ENCODE assay signal across 15 cellular contexts in the genomic region with DNA sequence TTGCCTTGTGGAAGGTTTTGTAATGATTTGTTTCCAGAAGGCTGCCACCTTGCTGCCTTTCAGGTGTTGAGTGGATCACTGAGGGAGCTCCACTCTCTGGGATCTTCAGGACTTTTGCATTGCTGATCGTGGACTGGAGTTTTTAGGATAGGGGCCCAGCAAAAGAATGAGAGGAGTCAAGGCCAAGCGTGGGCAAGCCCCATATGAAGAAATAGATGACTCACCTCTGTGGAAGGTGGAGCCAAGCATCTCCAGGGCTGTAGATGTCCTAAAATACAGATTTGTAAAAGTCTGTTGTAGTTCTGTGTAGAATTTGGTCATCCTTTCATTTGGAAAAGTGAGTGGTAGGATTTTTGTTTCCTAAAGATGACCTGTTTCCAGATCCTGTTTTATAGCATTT.
DNase-seq lines count a peak whose midpoint lies in the region; ATAC-seq and TF ChIP-seq lines count a peak whose summit lies in the region.
"Had no signal": no experiment of that assay in that cellular context is flagged by ENCODE, and none has a peak within 500 bp of the region (broad histone marks: within the 10 kb centered on the region; RNA-seq: fewer than 3 reads in every experiment).

No MANE protein-coding gene starts in this region.

- POLR2A ChIA-PET in activated CD8-positive, alpha-beta T cell treated with anti-CD3 and anti-CD28 coated beads for 36 hours (lab: Charles Lee) = no interaction called here
- POLR2A ChIA-PET in activated CD8-positive, alpha-beta T cell treated with anti-CD3 and anti-CD28 coated beads, Interleukin-2, amount 10 ng/mL, durations not matched to agents 7 days and 5 days (lab: Charles Lee) = no interaction called here
- POLR2A ChIA-PET in RWPE1 (lab: Yijun Ruan, JAX; ENCODE audit: low non-redundant PET) = no interaction called here

- H3K27me3 Mint-ChIP-seq in activated CD8-positive, alpha-beta T cell treated with anti-CD3 and anti-CD28 coated beads for 36 hours = no peaks in the 10 kb centered on the region
- no peaks in the 10 kb centered on the region for H3K27me3 Mint-ChIP-seq in activated CD8-positive, alpha-beta T cell treated with anti-CD3 and anti-CD28 coated beads, Interleukin-2, amount 10 ng/mL, durations not matched to agents 7 days and 5 days (ENCODE audit: low read depth)
- H3K27me3 Mint-ChIP-seq: activated T-cell treated with anti-CD3 and anti-CD28 coated beads, Interleukin-2, amount 50 U/mL, for 24 hours; naive B cell had no signal

- H3K27ac Mint-ChIP-seq in activated CD8-positive, alpha-beta T cell treated with anti-CD3 and anti-CD28 coated beads for 36 hours = no peak overlapping the region
- H3K27ac Mint-ChIP-seq in activated CD8-positive, alpha-beta T cell treated with anti-CD3 and anti-CD28 coated beads, Interleukin-2, amount 10 ng/mL, durations not matched to agents 7 days and 5 days = no peak overlapping the region
- H3K27ac Mint-ChIP-seq: activated T-cell treated with anti-CD3 and anti-CD28 coated beads, Interleukin-2, amount 50 U/mL, for 24 hours; immature natural killer cell had no signal

- no peak for TF ChIP-seq CTCF in activated CD8-positive, alpha-beta T cell treated with anti-CD3 and anti-CD28 coated beads for 36 hours (IDR thresholded peaks at IDR 0.05)
- TF ChIP-seq CTCF in RWPE1 (conservative IDR thresholded peaks at IDR 0.05; ENCODE audit: low read depth) = no peak

- peak; percentile 4 for DNase-seq in activated CD8-positive, alpha-beta T cell treated with anti-CD3 and anti-CD28 coated beads for 36 hours
- no peak for DNase-seq in activated CD8-positive, alpha-beta T cell treated with anti-CD3 and anti-CD28 coated beads, Interleukin-2, amount 10 ng/mL, durations not matched to agents 7 days and 5 days
- DNase-seq in RWPE1 (ENCODE audit: low spot score) = peak; percentile 80
- DNase-seq in fibroblast of peridontal ligament (ENCODE audit: extremely low read depth) = peak; percentile 78
- DNase-seq in activated CD8-positive, alpha-beta memory T cell treated with anti-CD3 and anti-CD28 coated beads for 24 hours = no peak
- DNase-seq in activated effector memory CD4-positive, alpha-beta T cell treated with anti-CD3 and anti-CD28 coated beads, Interleukin-2, amount 50 U/mL, for 16 hours = no peak
- no peak for DNase-seq in activated CD4-positive, alpha-beta T cell treated with anti-CD3 and anti-CD28 coated beads for 4 hours
- DNase-seq: 8988T; activated T-cell treated with anti-CD3 and anti-CD28 coated beads, Interleukin-2, amount 50 U/mL, for 24 hours; DMS53; immature natural killer cell; naive B cell; Peyer's patch had no signal

- H3K9me3 Mint-ChIP-seq in activated CD8-positive, alpha-beta T cell treated with anti-CD3 and anti-CD28 coated beads for 36 hours = peaks cover 11% of the 10 kb centered on the region
- H3K9me3 Mint-ChIP-seq in activated CD8-positive, alpha-beta T cell treated with anti-CD3 and anti-CD28 coated beads, Interleukin-2, amount 10 ng/mL, durations not matched to agents 7 days and 5 days (ENCODE audit: insufficient read depth) = no peaks in the 10 kb centered on the region

- no peak overlapping the region for H3K4me3 Mint-ChIP-seq in activated CD8-positive, alpha-beta T cell treated with anti-CD3 and anti-CD28 coated beads for 36 hours
- H3K4me3 Mint-ChIP-seq in activated CD8-positive, alpha-beta T cell treated with anti-CD3 and anti-CD28 coated beads, Interleukin-2, amount 10 ng/mL, durations not matched to agents 7 days and 5 days = no peak overlapping the region
- H3K4me3 Mint-ChIP-seq: activated T-cell treated with anti-CD3 and anti-CD28 coated beads, Interleukin-2, amount 50 U/mL, for 24 hours; immature natural killer cell; naive B cell had no signal

- peak overlapping the region; percentile 68 for H3K27ac ChIP-seq in RWPE1
- H3K27ac ChIP-seq: Peyer's patch, thoracic aorta had no signal

- no peak for ATAC-seq in activated CD8-positive, alpha-beta T cell treated with anti-CD3 and anti-CD28 coated beads for 36 hours
- ATAC-seq in activated CD8-positive, alpha-beta T cell treated with anti-CD3 and anti-CD28 coated beads, Interleukin-2, amount 10 ng/mL, durations not matched to agents 7 days and 5 days = no peak
- no peak for ATAC-seq in HG03565 (IDR thresholded peaks at IDR 0.05; ENCODE audit: unreplicated experiment)

- peaks cover 3% of the 10 kb centered on the region for H3K4me1 Mint-ChIP-seq in activated CD8-positive, alpha-beta T cell treated with anti-CD3 and anti-CD28 coated beads for 36 hours (ENCODE audit: low read depth)
- peaks cover 6% of the 10 kb centered on the region for H3K4me1 Mint-ChIP-seq in activated CD8-positive, alpha-beta T cell treated with anti-CD3 and anti-CD28 coated beads, Interleukin-2, amount 10 ng/mL, durations not matched to agents 7 days and 5 days (ENCODE audit: low read depth)

- CTCF ChIA-PET in activated CD8-positive, alpha-beta T cell treated with anti-CD3 and anti-CD28 coated beads for 36 hours (lab: Charles Lee) = interaction anchor here (0.7 to 1.7 kb wide), 3 partner anchors 10 to 162 kb away, joined by 3 to 7 read pairs (median 4); no protein-coding TSS in a partner anchor
- CTCF ChIA-PET in activated CD8-positive, alpha-beta T cell treated with anti-CD3 and anti-CD28 coated beads, Interleukin-2, amount 10 ng/mL, durations not matched to agents 7 days and 5 days (lab: Charles Lee) = interaction anchor here (1.4 to 3.8 kb wide), 2 partner anchors 11 to 160 kb away, joined by 7 to 21 read pairs; no protein-coding TSS in a partner anchor
- CTCF ChIA-PET in RWPE1 (lab: Yijun Ruan, JAX) = interaction anchor here (0.6 kb wide), 1 partner anchor 85 kb away, joined by 3 read pairs; no protein-coding TSS in a partner anchor

- peaks cover 25% of the 10 kb centered on the region for H3K36me3 Mint-ChIP-seq in activated CD8-positive, alpha-beta T cell treated with anti-CD3 and anti-CD28 coated beads for 36 hours (ENCODE audit: low read depth)
- peaks cover 36% of the 10 kb centered on the region for H3K36me3 Mint-ChIP-seq in activated CD8-positive, alpha-beta T cell treated with anti-CD3 and anti-CD28 coated beads, Interleukin-2, amount 10 ng/mL, durations not matched to agents 7 days and 5 days (ENCODE audit: low read depth)

- intact Hi-C loops in activated CD8-positive, alpha-beta T cell treated with anti-CD3 and anti-CD28 coated beads for 36 hours (cut with micrococcal nuclease) = no loop called here

Comparison
In these comparisons a context has a peak if more than half of its experiments do, and no peak if none do; other contexts are left out.
1. DNase-seq: peak in activated CD8-positive, alpha-beta T cell treated with anti-CD3 and anti-CD28 coated beads for 36 hours (single experiment), RWPE1 (single experiment) and fibroblast of peridontal ligament (single experiment); none in activated CD8-positive, alpha-beta T cell treated with anti-CD3 and anti-CD28 coated beads, Interleukin-2, amount 10 ng/mL, durations not matched to agents 7 days and 5 days (single experiment), activated CD8-positive, alpha-beta memory T cell treated with anti-CD3 and anti-CD28 coated beads for 24 hours (single experiment), activated effector memory CD4-positive, alpha-beta T cell treated with anti-CD3 and anti-CD28 coated beads, Interleukin-2, amount 50 U/mL, for 16 hours (single experiment) and activated CD4-positive, alpha-beta T cell treated with anti-CD3 and anti-CD28 coated beads for 4 hours (0 of 2).